ENCODE assay signal across 18 cellular contexts in the genomic region with DNA sequence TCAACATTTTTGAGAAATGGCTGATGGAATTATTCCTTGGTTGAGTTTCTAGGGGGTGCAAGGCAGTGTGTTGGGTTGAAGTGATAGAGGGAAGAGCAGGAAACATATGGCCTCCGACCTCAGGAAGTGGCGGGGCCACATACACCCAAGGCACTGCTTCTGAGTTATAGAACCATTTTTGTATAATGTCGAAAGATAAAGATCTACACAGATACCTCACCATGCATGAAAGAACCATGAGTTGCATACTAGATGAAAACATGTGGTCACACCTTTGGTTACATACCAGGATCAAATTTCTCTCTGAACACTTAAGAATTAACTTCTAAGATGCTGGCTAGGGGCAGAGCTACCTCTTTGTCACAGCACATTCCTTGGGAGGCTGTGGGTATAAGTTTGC. TPM values are rescaled to one million over a fixed set of nuclear protein-coding genes. Genes with fewer than 3 reads are reported as not detected.
DNase-seq lines count a peak whose midpoint lies in the region; ATAC-seq and TF ChIP-seq lines count a peak whose summit lies in the region.
"Had no signal": no experiment of that assay in that cellular context is flagged by ENCODE, and none has a peak within 500 bp of the region (broad histone marks: within the 10 kb centered on the region; RNA-seq: fewer than 3 reads in every experiment).

No MANE protein-coding gene starts in this region.

- ATAC-seq in CD8-positive, alpha-beta T cell, result peak; percentile 67
- ATAC-seq in GM18868 (IDR thresholded peaks at IDR 0.05; ENCODE audit: unreplicated experiment), result peak; percentile 37
- no peak for ATAC-seq in GM18511 (IDR thresholded peaks at IDR 0.05; ENCODE audit: unreplicated experiment)
- no peak for ATAC-seq in GM19452 (IDR thresholded peaks at IDR 0.05; ENCODE audit: unreplicated experiment)
- no peak for ATAC-seq in sciatic nerve

- no peak overlapping the region for H3K4me3 Mint-ChIP-seq in CD8-positive, alpha-beta T cell
- peak overlapping the region; percentile 37 for H3K4me3 Mint-ChIP-seq in T-helper 2 cell treated with Interferon-gamma antibody and Interleukin-4, amounts not matched to agents 5 μg/mL and 100 μg/mL, for 36 hours
- H3K4me3 Mint-ChIP-seq: stimulated activated naive CD8-positive, alpha-beta T cell treated with anti-CD3 and anti-CD28 coated beads, Interleukin-15, Interleukin-2, amounts not matched to agents 100 ng/mL and 50 ng/mL, for 24 hours had no signal

- no peak for TF ChIP-seq CTCF in CD8-positive, alpha-beta T cell (IDR thresholded peaks at IDR 0.05)

- no peak overlapping the region for H3K27ac ChIP-seq in CD8-positive, alpha-beta T cell (ENCODE audit: low read depth, low read length)
- H3K27ac ChIP-seq: adrenal gland, vagina, WERI-Rb-1 had no signal

- H3K4me1 Mint-ChIP-seq in CD8-positive, alpha-beta T cell (ENCODE audit: low read depth), result peaks cover 19% of the 10 kb centered on the region
- peaks cover 18% of the 10 kb centered on the region for H3K4me1 Mint-ChIP-seq in T-helper 2 cell treated with Interferon-gamma antibody and Interleukin-4, amounts not matched to agents 5 μg/mL and 100 μg/mL, for 36 hours (ENCODE audit: low read depth)

- H3K36me3 ChIP-seq in CD8-positive, alpha-beta T cell (ENCODE audit: insufficient read depth, low read length), result no peaks in the 10 kb centered on the region
- H3K36me3 ChIP-seq: adrenal gland, BE2C, WERI-Rb-1 had no signal

- CTCF ChIA-PET in CD8-positive, alpha-beta T cell (lab: Charles Lee), result no interaction called here

- no peak overlapping the region for H3K4me3 ChIP-seq in CD8-positive, alpha-beta T cell (ENCODE audit: low read depth, low read length)
- H3K4me3 ChIP-seq: adrenal gland, vagina had no signal

- POLR2A ChIA-PET in CD8-positive, alpha-beta T cell (lab: Charles Lee), result no interaction called here

- H3K4me1 ChIP-seq in CD8-positive, alpha-beta T cell (ENCODE audit: insufficient read depth, low read length), result peaks cover 13% of the 10 kb centered on the region
- H3K4me1 ChIP-seq: adrenal gland, BE2C had no signal

- intact Hi-C loops in CD8-positive, alpha-beta T cell (cut with DNase I, micrococcal nuclease), result no loop called here
- intact Hi-C loops in sciatic nerve (cut with DNase I), result no loop called here

- DNase-seq in CD8-positive, alpha-beta T cell, result no peak
- no peak for DNase-seq in T-helper 2 cell treated with Interferon-gamma antibody and Interleukin-4, amounts not matched to agents 5 μg/mL and 100 μg/mL, for 36 hours (ENCODE audit: low spot score)
- DNase-seq in kidney tubule cell (ENCODE audit: low spot score), result peak; percentile 58
- no peak for DNase-seq in sciatic nerve (ENCODE audit: low spot score)
- DNase-seq: adrenal gland, BE2C, HCEC 1CT, IMR-90, NCI-H1417 treated with DMSO at 0.1 percent for 48 hours, NCI-H446 treated with DMSO at 0.1 percent for 48 hours, small intestine, WERI-Rb-1 had no signal

- peak overlapping the region; percentile 11 for H3K27ac Mint-ChIP-seq in CD8-positive, alpha-beta T cell
- no peak overlapping the region for H3K27ac Mint-ChIP-seq in T-helper 2 cell treated with Interferon-gamma antibody and Interleukin-4, amounts not matched to agents 5 μg/mL and 100 μg/mL, for 36 hours
- H3K27ac Mint-ChIP-seq: stimulated activated naive CD8-positive, alpha-beta T cell treated with anti-CD3 and anti-CD28 coated beads, Interleukin-15, Interleukin-2, amounts not matched to agents 100 ng/mL and 50 ng/mL, for 24 hours had no signal

- peaks cover 5% of the 10 kb centered on the region for H3K9me3 Mint-ChIP-seq in CD8-positive, alpha-beta T cell
- peaks cover 6% of the 10 kb centered on the region for H3K9me3 Mint-ChIP-seq in T-helper 2 cell treated with Interferon-gamma antibody and Interleukin-4, amounts not matched to agents 5 μg/mL and 100 μg/mL, for 36 hours
- H3K9me3 Mint-ChIP-seq: stimulated activated naive CD8-positive, alpha-beta T cell treated with anti-CD3 and anti-CD28 coated beads, Interleukin-15, Interleukin-2, amounts not matched to agents 100 ng/mL and 50 ng/mL, for 24 hours had no signal

- H3K36me3 Mint-ChIP-seq in CD8-positive, alpha-beta T cell, result no peaks in the 10 kb centered on the region
- peaks cover 1% of the 10 kb centered on the region for H3K36me3 Mint-ChIP-seq in T-helper 2 cell treated with Interferon-gamma antibody and Interleukin-4, amounts not matched to agents 5 μg/mL and 100 μg/mL, for 36 hours (ENCODE audit: low read depth)

- H3K9me3 ChIP-seq in CD8-positive, alpha-beta T cell (ENCODE audit: low read length), result no peaks in the 10 kb centered on the region
- H3K9me3 ChIP-seq: adrenal gland, BE2C, vagina had no signal

- peaks cover 3% of the 10 kb centered on the region for H3K27me3 Mint-ChIP-seq in CD8-positive, alpha-beta T cell (ENCODE audit: low read depth)
- H3K27me3 Mint-ChIP-seq in T-helper 2 cell treated with Interferon-gamma antibody and Interleukin-4, amounts not matched to agents 5 μg/mL and 100 μg/mL, for 36 hours (ENCODE audit: low read depth), result peaks cover 20% of the 10 kb centered on the region

- H3K27me3 ChIP-seq in CD8-positive, alpha-beta T cell (ENCODE audit: insufficient read depth, low read length), result no peaks in the 10 kb centered on the region
- H3K27me3 ChIP-seq: adrenal gland, BE2C, vagina had no signal

RNA-seq across cellular contexts. Expression of gene LAMA3, which starts 23.2 kb away (rescaled TPM):
- total RNA-seq in CD8-positive, alpha-beta T cell, result not detected
- 47.3 TPM for total RNA-seq in sciatic nerve
- total RNA-seq: osteocyte had no signal

RNA-seq across cellular contexts. Expression of gene ANKRD29, which starts 49.7 kb away (rescaled TPM):
- not detected for total RNA-seq in CD8-positive, alpha-beta T cell
- total RNA-seq in sciatic nerve, result 21.5 TPM
- total RNA-seq: osteocyte had no signal

Comparison
In these comparisons a context has a peak if more than half of its experiments do, and no peak if none do; other contexts are left out.
1. ATAC-seq: peak in CD8-positive, alpha-beta T cell (single experiment) and GM18868 (single experiment); none in GM18511 (single experiment), GM19452 (single experiment) and sciatic nerve (single experiment).
2. RNA of gene LAMA3, which starts 23.2 kb away (total RNA-seq): 47.3 TPM in sciatic nerve (single experiment); not detected in CD8-positive, alpha-beta T cell; every median in the first group is over 10 times any median in the second.
3. RNA of gene ANKRD29, which starts 49.7 kb away (total RNA-seq): 21.5 TPM in sciatic nerve (single experiment); not detected in CD8-positive, alpha-beta T cell; every median in the first group is over 10 times any median in the second.